Comparison of ENCODE assay signal across 18 cellular contexts in genomic region chr11:97995874-97996273, GRCh38.
DNase-seq lines count a peak whose midpoint lies in the region; ATAC-seq, FAIRE-seq and TF ChIP-seq lines count a peak whose summit lies in the region.
"Had no signal": no experiment of that assay in that cellular context is flagged by ENCODE, and none has a peak within 500 bp of the region (broad histone marks: within the 10 kb centered on the region; RNA-seq: fewer than 3 reads in every experiment).

No MANE protein-coding gene starts in this region.

- no peaks in the 10 kb centered on the region for H3K9me3 Mint-ChIP-seq in GM23338
- peaks cover 0 to 13% (median 5%) of the 10 kb centered on the region in 8 donors for H3K9me3 Mint-ChIP-seq in CD4-positive, alpha-beta memory T cell

- H3K4me3 ChIP-seq in GM23338: no peak overlapping the region
- H3K4me3 ChIP-seq in HUES48 (ENCODE audit: low read depth, low read length): no peak overlapping the region
- H3K4me3 ChIP-seq in K562: no peak overlapping the region
- no peak overlapping the region for H3K4me3 ChIP-seq in mesendoderm (ENCODE audit: low read length)
- no peak overlapping the region for H3K4me3 ChIP-seq in CD4-positive, alpha-beta memory T cell (ENCODE audit: low read length in 2 of 2)
- H3K4me3 ChIP-seq: BLaER1 treated with 17β-estradiol and CSF1 and Interleukin-3, amounts not matched to agents 10 nM and 100 nM; GM12878 had no signal

- intact Hi-C loops in K562 (cut with micrococcal nuclease): loop anchor here (1.0 kb wide), 1 partner anchor 33 kb away; no protein-coding TSS in a partner anchor
- intact Hi-C loops in CD4-positive, alpha-beta memory T cell (cut with micrococcal nuclease): no loop called here

- H2BK120ac ChIP-seq in mesendoderm (ENCODE audit: low read depth, low read length): no peak overlapping the region

- no peak overlapping the region for H4K5ac ChIP-seq in mesendoderm (ENCODE audit: low read length)

- H2AK5ac ChIP-seq in mesendoderm (ENCODE audit: low read length): no peak overlapping the region

- no peaks in the 10 kb centered on the region for H3K9me2 ChIP-seq in GM23338 (ENCODE audit: insufficient read depth)

- H3K36me3 Mint-ChIP-seq in GM23338 (ENCODE audit: low read depth): no peaks in the 10 kb centered on the region; the same call in 2 of the 3 replicates
- H3K36me3 Mint-ChIP-seq in CD4-positive, alpha-beta memory T cell: no peaks in the 10 kb centered on the region
- H3K36me3 Mint-ChIP-seq: CD8-positive, alpha-beta memory T cell had no signal

- TF ChIP-seq CTCF in GM23338 (conservative IDR thresholded peaks at IDR 0.05; ENCODE audit: low read depth in 2 of 2): no peak
- no peak for TF ChIP-seq CTCF in K562 (IDR thresholded peaks at IDR 0.05 in 2 of 3, conservative IDR thresholded peaks at IDR 0.05 in 1 of 3; ENCODE audit: insufficient read depth in 2 of 3, low read depth in 1 of 3, low read length in 3 of 3)

- H3K4me3 Mint-ChIP-seq in GM23338: no peak overlapping the region
- no peak overlapping the region for H3K4me3 Mint-ChIP-seq in CD4-positive, alpha-beta memory T cell
- H3K4me3 Mint-ChIP-seq: B cell; CD8-positive, alpha-beta memory T cell had no signal

- H3F3A ChIP-seq in GM23338 (replicated peaks; ENCODE audit: low read depth): no peaks in the 10 kb centered on the region

- no peaks in the 10 kb centered on the region for H3K79me2 ChIP-seq in GM23338 (replicated peaks; ENCODE audit: insufficient read depth)
- no peaks in the 10 kb centered on the region for H3K79me2 ChIP-seq in K562 (ENCODE audit: control insufficient read depth, insufficient read depth, low read length)
- no peaks in the 10 kb centered on the region for H3K79me2 ChIP-seq in mesendoderm (ENCODE audit: control insufficient read depth, insufficient read depth, low read length)

- TF ChIP-seq POLR2A in K562 (conservative IDR thresholded peaks at IDR 0.05): no peak

- no peak overlapping the region for H3K4ac ChIP-seq in mesendoderm (ENCODE audit: low read depth, low read length)

- no peak overlapping the region for H2BK5ac ChIP-seq in mesendoderm (ENCODE audit: low read length)

- ATAC-seq in GM23338: peak; percentile 66
- peak; percentile 67; the same call in 2 of the 3 replicates for ATAC-seq in K562
- no peak for ATAC-seq in HG02840 (IDR thresholded peaks at IDR 0.05; ENCODE audit: low FRiP score, unreplicated experiment)
- ATAC-seq: GM12878 had no signal

- H2BK15ac ChIP-seq in mesendoderm (replicated peaks; ENCODE audit: low read depth): no peak overlapping the region

- in situ Hi-C loops in K562 (cut with MboI): no loop called here

- H3K79me1 ChIP-seq in mesendoderm (ENCODE audit: low read length): no peaks in the 10 kb centered on the region

- WGBS in K562 (ENCODE audit: insufficient coverage, low coverage, missing lambda C conversion rate): 72% methylated on average over 3 of the region's 3 CpGs
- no CpG with 5 or more reads among the region's 3 CpGs for WGBS in mesendoderm (ENCODE audit: extremely low coverage, insufficient coverage, low lambda C conversion rate)

- no peaks in the 10 kb centered on the region for H3K9me1 ChIP-seq in K562 (ENCODE audit: control insufficient read depth, insufficient read depth, low read length)

- H4K8ac ChIP-seq in mesendoderm (ENCODE audit: low read depth, low read length): no peak overlapping the region

- H3K23ac ChIP-seq in mesendoderm (ENCODE audit: low read length): no peak overlapping the region

- H3K4me1 Mint-ChIP-seq in GM23338: peaks cover 12% of the 10 kb centered on the region; the same call in 2 of the 3 replicates
- no peaks in the 10 kb centered on the region for H3K4me1 Mint-ChIP-seq in CD4-positive, alpha-beta memory T cell
- H3K4me1 Mint-ChIP-seq: B cell; CD8-positive, alpha-beta memory T cell had no signal

- TF ChIP-seq EP300 in K562 (IDR thresholded peaks at IDR 0.05; ENCODE audit: low read length): no peak

- CTCF ChIA-PET in K562 (lab: Yijun Ruan, JAX; ENCODE audit: low intra/inter-chr PET ratio): no interaction called here
- CTCF ChIA-PET in CD4-positive, alpha-beta memory T cell (lab: Charles Lee; ENCODE audit: partially characterized antibody): no interaction called here

- H3K36me3 ChIP-seq in GM23338 (ENCODE audit: insufficient read depth) (no peaks in the 10 kb centered on the region), HUES48 (ENCODE audit: control insufficient read depth, insufficient read depth, low read length) (no peaks in the 10 kb centered on the region), K562 (ENCODE audit: control insufficient read depth, insufficient read depth, low read length) (no peaks in the 10 kb centered on the region; the same call in 1 of the 3 replicates), mesendoderm (ENCODE audit: control insufficient read depth, insufficient read depth, low read length) (no peaks in the 10 kb centered on the region)
- no peaks in the 10 kb centered on the region for H3K36me3 ChIP-seq in CD4-positive, alpha-beta memory T cell (ENCODE audit: insufficient read depth, low read length)
- H3K36me3 ChIP-seq: BLaER1 treated with 17β-estradiol and CSF1 and Interleukin-3, amounts not matched to agents 10 nM and 100 nM had no signal

- no peak overlapping the region for H3K18ac ChIP-seq in mesendoderm (ENCODE audit: low read length)

- no peak overlapping the region for H3K56ac ChIP-seq in mesendoderm (ENCODE audit: low read length)

- TF ChIP-seq RAD21 in K562 (CRISPR knock-in tag; conservative IDR thresholded peaks at IDR 0.05 in 1 of 2, IDR thresholded peaks at IDR 0.05 in 1 of 2): no peak

- POLR2A ChIA-PET in K562 (lab: Yijun Ruan, JAX): no interaction called here
- POLR2A ChIA-PET in CD4-positive, alpha-beta memory T cell (lab: Charles Lee; ENCODE audit: partially characterized antibody): no interaction called here

- no peak overlapping the region for H3K9ac ChIP-seq in HUES48 (ENCODE audit: low read depth, low read length)
- no peak overlapping the region for H3K9ac ChIP-seq in K562 (ENCODE audit: insufficient read depth in 1 of 2, low read depth in 2 of 2, low read length in 2 of 2)
- H3K9ac ChIP-seq in mesendoderm (ENCODE audit: low read length): no peak overlapping the region
- H3K9ac ChIP-seq: BLaER1 treated with 17β-estradiol and CSF1 and Interleukin-3, amounts not matched to agents 10 nM and 100 nM had no signal

- peak overlapping the region; percentile 61 for H3K27ac Mint-ChIP-seq in GM23338
- H3K27ac Mint-ChIP-seq in CD4-positive, alpha-beta memory T cell: no peak overlapping the region
- H3K27ac Mint-ChIP-seq: B cell; CD8-positive, alpha-beta memory T cell had no signal

- H3K27me3 ChIP-seq in GM23338 (ENCODE audit: insufficient read depth) (no peaks in the 10 kb centered on the region), HUES48 (ENCODE audit: control insufficient read depth, insufficient read depth, low read length) (no peaks in the 10 kb centered on the region), K562 (ENCODE audit: control insufficient read depth in 2 of 2, insufficient read depth in 2 of 2, low read length in 2 of 2) (no peaks in the 10 kb centered on the region), mesendoderm (ENCODE audit: insufficient read depth, low read length, poor library complexity) (no peaks in the 10 kb centered on the region)
- no peaks in the 10 kb centered on the region for H3K27me3 ChIP-seq in CD4-positive, alpha-beta memory T cell (ENCODE audit: insufficient read depth, low read length)
- H3K27me3 ChIP-seq: BLaER1 treated with 17β-estradiol and CSF1 and Interleukin-3, amounts not matched to agents 10 nM and 100 nM had no signal

- FAIRE-seq in K562 (lab: Jason Lieb, UNC): no peak
- FAIRE-seq: GM12878 had no signal

- H4K20me1 ChIP-seq in GM23338 (replicated peaks; ENCODE audit: insufficient read depth) (no peaks in the 10 kb centered on the region), K562 (replicated peaks; ENCODE audit: control insufficient read depth, insufficient read depth, low read length) (no peaks in the 10 kb centered on the region)
- H4K20me1 ChIP-seq: BLaER1 treated with 17β-estradiol and CSF1 and Interleukin-3, amounts not matched to agents 10 nM and 100 nM had no signal

- H2AFZ ChIP-seq in GM23338 (no peak overlapping the region), K562 (ENCODE audit: low read depth, low read length) (peak overlapping the region; percentile 5; the same call in 1 of the 2 replicates)

- H3K27ac ChIP-seq in GM23338 (ENCODE audit: low read depth) (no peak overlapping the region), HUES48 (ENCODE audit: low read depth, low read length) (peak overlapping the region; percentile 58), K562 (ENCODE audit: extremely low read depth, low read depth, low read length) (peak overlapping the region; percentile 49; the same call in 2 of the 3 replicates), mesendoderm (ENCODE audit: low read depth, low read length) (no peak overlapping the region)
- H3K27ac ChIP-seq in CD4-positive, alpha-beta memory T cell (ENCODE audit: low read depth, low read length): no peak overlapping the region
- H3K27ac ChIP-seq: BLaER1 treated with 17β-estradiol and CSF1 and Interleukin-3, amounts not matched to agents 10 nM and 100 nM had no signal

- H3K9me3 ChIP-seq in HUES48 (ENCODE audit: control insufficient read depth, insufficient read depth, low read length): no peaks in the 10 kb centered on the region
- peaks cover 17% of the 10 kb centered on the region for H3K9me3 ChIP-seq in K562 (replicated peaks; ENCODE audit: control insufficient read depth, insufficient read depth, low read depth, low read length)
- no peaks in the 10 kb centered on the region for H3K9me3 ChIP-seq in CD4-positive, alpha-beta memory T cell (ENCODE audit: control insufficient read depth in 1 of 2, low read length in 2 of 2)
- H3K9me3 ChIP-seq: BLaER1 treated with 17β-estradiol and CSF1 and Interleukin-3, amounts not matched to agents 10 nM and 100 nM had no signal

- H3K4me2 ChIP-seq in GM23338 (no peak overlapping the region), K562 (ENCODE audit: insufficient read depth, low read length) (no peak overlapping the region), mesendoderm (ENCODE audit: low read length) (no peak overlapping the region)
- H3K4me2 ChIP-seq: BLaER1 treated with 17β-estradiol and CSF1 and Interleukin-3, amounts not matched to agents 10 nM and 100 nM had no signal

- H3K27me3 Mint-ChIP-seq in GM23338 (ENCODE audit: insufficient read depth, low read depth, poor library complexity): peaks cover 5% of the 10 kb centered on the region
- no peaks in the 10 kb centered on the region for H3K27me3 Mint-ChIP-seq in CD4-positive, alpha-beta memory T cell
- H3K27me3 Mint-ChIP-seq: B cell; CD8-positive, alpha-beta memory T cell had no signal

- peaks cover 20% of the 10 kb centered on the region for H3K4me1 ChIP-seq in GM23338 (ENCODE audit: insufficient read depth)
- peaks cover 13% of the 10 kb centered on the region for H3K4me1 ChIP-seq in HUES48 (ENCODE audit: control insufficient read depth, insufficient read depth, low read length)
- H3K4me1 ChIP-seq in K562 (replicated peaks in 1 of 2; ENCODE audit: control insufficient read depth in 2 of 2, insufficient read depth in 2 of 2, low read length in 2 of 2): peaks cover 0 to 4% of the 10 kb centered on the region in 2 experiments; a peak in 1 of 5 replicates
- no peaks in the 10 kb centered on the region for H3K4me1 ChIP-seq in mesendoderm (ENCODE audit: control insufficient read depth, low read depth, low read length)
- H3K4me1 ChIP-seq in CD4-positive, alpha-beta memory T cell (ENCODE audit: insufficient read depth, low read length): no peaks in the 10 kb centered on the region
- H3K4me1 ChIP-seq: BLaER1 treated with 17β-estradiol and CSF1 and Interleukin-3, amounts not matched to agents 10 nM and 100 nM had no signal

- DNase-seq in GM23338 (ENCODE audit: low spot score): no peak
- no peak for DNase-seq in K562 (ENCODE audit: extremely low read depth in 1 of 4, low spot score in 3 of 4)
- DNase-seq in mesendoderm: peak; percentile 65
- DNase-seq in NCI-H2227 treated with DMSO at 0.1 percent for 48 hours (lab: John Stamatoyannopoulos, UW): no peak
- no peak for DNase-seq in CD4-positive, alpha-beta memory T cell
- DNase-seq: CD8-positive, alpha-beta memory T cell; COR-L47; DMS 273 treated with DMSO at 0.1 percent for 48 hours; DMS53; DND-41; EL; HCEC 1CT; KBM-7 had no signal

- no TSS peak for BruUV-seq in K562 (replicated peaks; lab: Mats Ljungman, UMichigan)

Comparison
In these comparisons a context has a peak if more than half of its experiments do, and no peak if none do; other contexts are left out.
1. H3K27ac ChIP-seq: peak in HUES48 (single experiment) and K562 (single experiment); none in GM23338 (single experiment), mesendoderm (single experiment) and CD4-positive, alpha-beta memory T cell (single experiment).